ENCODE assay signal across 18 cellular contexts in genomic region chr20:31484001-31484400, GRCh38. TPM values are rescaled to one million over a fixed set of nuclear protein-coding genes. Genes with fewer than 3 reads are reported as not detected.
A peak's percentile ranks its signal among the peaks of the same experiment; 100 is the strongest.
DNase-seq lines count a peak whose midpoint lies in the region; ATAC-seq and TF ChIP-seq lines count a peak whose summit lies in the region.
"Had no signal": no experiment of that assay in that cellular context is flagged by ENCODE, and none has a peak within 500 bp of the region (broad histone marks: within the 10 kb centered on the region; RNA-seq: fewer than 3 reads in every experiment).

No MANE protein-coding gene starts in this region.

- H3K4me1 ChIP-seq in sigmoid colon: peaks cover 0 to 16% (median 8%) of the 10 kb centered on the region in 4 donors

- H3K27me3 ChIP-seq in sigmoid colon: peaks cover 0 to 19% (median 5%) of the 10 kb centered on the region in 3 donors

- TF ChIP-seq EP300 in sigmoid colon (IDR thresholded peaks at IDR 0.05): no peak

- peaks cover 50% of the 10 kb centered on the region for H3K27me3 Mint-ChIP-seq in activated naive CD8-positive, alpha-beta T cell treated with anti-CD3 and anti-CD28 coated beads for 36 hours
- peaks cover 42% of the 10 kb centered on the region for H3K27me3 Mint-ChIP-seq in activated naive CD8-positive, alpha-beta T cell treated with anti-CD3 and anti-CD28 coated beads, Interleukin-2, amount 50 U/mL, for 24 hours

- intact Hi-C loops in sigmoid colon (cut with DNase I): no loop called here

- TF ChIP-seq CTCF in sigmoid colon (IDR thresholded peaks at IDR 0.05): no peak

- H3K27ac ChIP-seq in sigmoid colon: peak overlapping the region; percentile 63 to 79 (median 68)
- H3K27ac ChIP-seq in substantia nigra (ENCODE audit: low read depth, low read length, poor library complexity, severe bottlenecking): no peak overlapping the region
- H3K27ac ChIP-seq: dorsolateral prefrontal cortex had no signal

- no peak overlapping the region for H3K27ac Mint-ChIP-seq in activated naive CD8-positive, alpha-beta T cell treated with anti-CD3 and anti-CD28 coated beads for 36 hours
- H3K27ac Mint-ChIP-seq in activated naive CD8-positive, alpha-beta T cell treated with anti-CD3 and anti-CD28 coated beads, Interleukin-2, amount 50 U/mL, for 24 hours: no peak overlapping the region
- H3K27ac Mint-ChIP-seq: activated CD4-positive, alpha-beta T cell treated with anti-CD3 and anti-CD28 coated beads, Interleukin-2, amount 10 ng/mL, durations not matched to agents 24 days and 14 days; T-helper 2 cell treated with Interferon-gamma antibody and Interleukin-4, amounts not matched to agents 5 μg/mL and 100 μg/mL, for 36 hours had no signal

- no peak overlapping the region for H3K4me3 Mint-ChIP-seq in activated naive CD8-positive, alpha-beta T cell treated with anti-CD3 and anti-CD28 coated beads for 36 hours
- no peak overlapping the region for H3K4me3 Mint-ChIP-seq in activated naive CD8-positive, alpha-beta T cell treated with anti-CD3 and anti-CD28 coated beads, Interleukin-2, amount 50 U/mL, for 24 hours
- H3K4me3 Mint-ChIP-seq: activated CD4-positive, alpha-beta T cell treated with anti-CD3 and anti-CD28 coated beads, Interleukin-2, amount 10 ng/mL, durations not matched to agents 24 days and 14 days; T-helper 2 cell treated with Interferon-gamma antibody and Interleukin-4, amounts not matched to agents 5 μg/mL and 100 μg/mL, for 36 hours had no signal

- H3K9me3 ChIP-seq in sigmoid colon: no peaks in the 10 kb centered on the region

- H3K36me3 Mint-ChIP-seq in activated naive CD8-positive, alpha-beta T cell treated with anti-CD3 and anti-CD28 coated beads for 36 hours: peaks cover 3% of the 10 kb centered on the region
- no peaks in the 10 kb centered on the region for H3K36me3 Mint-ChIP-seq in activated naive CD8-positive, alpha-beta T cell treated with anti-CD3 and anti-CD28 coated beads, Interleukin-2, amount 50 U/mL, for 24 hours (ENCODE audit: low read depth)

- H3K4me3 ChIP-seq in sigmoid colon: no peak overlapping the region
- H3K4me3 ChIP-seq: dorsolateral prefrontal cortex, skin epidermis had no signal

- H3K9me3 Mint-ChIP-seq in activated naive CD8-positive, alpha-beta T cell treated with anti-CD3 and anti-CD28 coated beads for 36 hours: no peaks in the 10 kb centered on the region
- H3K9me3 Mint-ChIP-seq in activated naive CD8-positive, alpha-beta T cell treated with anti-CD3 and anti-CD28 coated beads, Interleukin-2, amount 50 U/mL, for 24 hours: no peaks in the 10 kb centered on the region
- H3K9me3 Mint-ChIP-seq: activated CD4-positive, alpha-beta T cell treated with anti-CD3 and anti-CD28 coated beads, Interleukin-2, amount 10 ng/mL, durations not matched to agents 24 days and 14 days; T-helper 2 cell treated with Interferon-gamma antibody and Interleukin-4, amounts not matched to agents 5 μg/mL and 100 μg/mL, for 36 hours had no signal

- DNase-seq in activated naive CD8-positive, alpha-beta T cell treated with anti-CD3 and anti-CD28 coated beads for 36 hours: peak; percentile 30
- no peak for DNase-seq in activated naive CD8-positive, alpha-beta T cell treated with anti-CD3 and anti-CD28 coated beads, Interleukin-2, amount 50 U/mL, for 24 hours
- peak; percentile 46 to 76 for DNase-seq in NCI-H1930 (lab: John Stamatoyannopoulos, UW)
- peak; percentile 59 to 62 for DNase-seq in erythroblast (lab: John Stamatoyannopoulos, UW)
- no peak for DNase-seq in sigmoid colon
- DNase-seq in substantia nigra (lab: John Stamatoyannopoulos, UW): no peak
- DNase-seq in HEK293T (ENCODE audit: extremely low spot score): no peak
- DNase-seq in T-helper 1 cell: no peak
- DNase-seq: activated CD4-positive, alpha-beta T cell treated with anti-CD3 and anti-CD28 coated beads, Interleukin-2, amount 10 ng/mL, durations not matched to agents 24 days and 14 days; dorsolateral prefrontal cortex; KBM-7; NCI-H1436; NCI-H524 treated with DMSO at 0.1 percent for 48 hours had no signal

- peaks cover 12% of the 10 kb centered on the region for H3K4me1 Mint-ChIP-seq in activated naive CD8-positive, alpha-beta T cell treated with anti-CD3 and anti-CD28 coated beads for 36 hours
- peaks cover 24% of the 10 kb centered on the region for H3K4me1 Mint-ChIP-seq in activated naive CD8-positive, alpha-beta T cell treated with anti-CD3 and anti-CD28 coated beads, Interleukin-2, amount 50 U/mL, for 24 hours

- 45 to 50% methylated on average over 36 of the region's 36 CpGs for WGBS in sigmoid colon, 2 donors

- POLR2A ChIA-PET in HEK293T (lab: Yijun Ruan, JAX): no interaction called here

- TF ChIP-seq POLR2A in erythroblast (IDR thresholded peaks at IDR 0.05; ENCODE audit: low read length) (no peak), sigmoid colon (IDR thresholded peaks at IDR 0.05) (no peak)

- CTCF ChIA-PET in HEK293T (lab: Yijun Ruan, JAX): interaction anchor here (0.8 kb wide), 1 partner anchor 19 kb away, joined by 3 read pairs; no protein-coding TSS in a partner anchor

- ATAC-seq in activated naive CD8-positive, alpha-beta T cell treated with anti-CD3 and anti-CD28 coated beads, Interleukin-2, amount 50 U/mL, for 24 hours: no peak

- H3K36me3 ChIP-seq in sigmoid colon: no peaks in the 10 kb centered on the region

TF ChIP-seq in HEK293T, 16 proteins besides CTCF, POLR2A, EP300 and RAD21:
- TF ChIP-seq TARDBP (IDR thresholded peaks at IDR 0.05) (no peak), BHLHE40 (IDR thresholded peaks at IDR 0.05; ENCODE audit: borderline replicate concordance) (no peak), HDGF (IDR thresholded peaks at IDR 0.05; ENCODE audit: borderline replicate concordance) (no peak), FOXK2 (IDR thresholded peaks at IDR 0.05) (no peak), ELF4 (IDR thresholded peaks at IDR 0.05) (no peak), FOXA1 (IDR thresholded peaks at IDR 0.05) (no peak), CTBP1 (IDR thresholded peaks at IDR 0.05; ENCODE audit: borderline replicate concordance) (no peak), LEF1 (IDR thresholded peaks at IDR 0.05; ENCODE audit: borderline replicate concordance) (no peak), ARNT (IDR thresholded peaks at IDR 0.05) (no peak), SUZ12 (IDR thresholded peaks at IDR 0.05) (no peak), L3MBTL2 (conservative IDR thresholded peaks at IDR 0.05) (no peak), FOXM1 (IDR thresholded peaks at IDR 0.05; ENCODE audit: borderline replicate concordance) (no peak), SP1 (IDR thresholded peaks at IDR 0.05) (no peak), ZNF384 (IDR thresholded peaks at IDR 0.05) (no peak), NFRKB (IDR thresholded peaks at IDR 0.05) (no peak)
- TF ChIP-seq, protein P1, sequence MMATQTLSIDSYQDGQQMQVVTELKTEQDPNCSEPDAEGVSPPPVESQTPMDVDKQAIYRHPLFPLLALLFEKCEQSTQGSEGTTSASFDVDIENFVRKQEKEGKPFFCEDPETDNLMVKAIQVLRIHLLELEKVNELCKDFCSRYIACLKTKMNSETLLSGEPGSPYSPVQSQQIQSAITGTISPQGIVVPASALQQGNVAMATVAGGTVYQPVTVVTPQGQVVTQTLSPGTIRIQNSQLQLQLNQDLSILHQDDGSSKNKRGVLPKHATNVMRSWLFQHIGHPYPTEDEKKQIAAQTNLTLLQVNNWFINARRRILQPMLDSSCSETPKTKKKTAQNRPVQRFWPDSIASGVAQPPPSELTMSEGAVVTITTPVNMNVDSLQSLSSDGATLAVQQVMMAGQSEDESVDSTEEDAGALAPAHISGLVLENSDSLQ (IDR thresholded peaks at IDR 0.05): no peak

RNA-seq across cellular contexts. Expression of gene REM1, which starts 8.9 kb away (rescaled TPM):
- total RNA-seq in activated naive CD8-positive, alpha-beta T cell treated with anti-CD3 and anti-CD28 coated beads for 36 hours: not detected
- total RNA-seq in sigmoid colon: 1 to 10 TPM; 3.8 to 9.3 (median 5.5) TPM
- 1 to 10 TPM in 2 of 3 donors, under 1 TPM in 1; 0.46 to 1.2 (median 1.2) TPM for polyA plus RNA-seq in sigmoid colon
- total RNA-seq: activated CD4-positive, alpha-beta T cell treated with anti-CD3 and anti-CD28 coated beads, Interleukin-2, amount 10 ng/mL, durations not matched to agents 24 days and 14 days; H4 had no signal
- polyA plus RNA-seq: neural cell had no signal

RNA-seq across cellular contexts. Expression of gene DEFB124, which starts 9.1 kb away (rescaled TPM):
- not detected for total RNA-seq in activated naive CD8-positive, alpha-beta T cell treated with anti-CD3 and anti-CD28 coated beads for 36 hours
- total RNA-seq in sigmoid colon: not detected
- polyA plus RNA-seq in sigmoid colon: not detected
- total RNA-seq: activated CD4-positive, alpha-beta T cell treated with anti-CD3 and anti-CD28 coated beads, Interleukin-2, amount 10 ng/mL, durations not matched to agents 24 days and 14 days; dorsolateral prefrontal cortex; H4; subcutaneous adipose tissue had no signal
- polyA plus RNA-seq: neural cell had no signal

RNA-seq across cellular contexts. Expression of gene HM13, which starts 30.2 kb away (rescaled TPM):
- total RNA-seq in activated naive CD8-positive, alpha-beta T cell treated with anti-CD3 and anti-CD28 coated beads for 36 hours: 100 to 1,000 TPM; 137 to 142 TPM
- total RNA-seq in sigmoid colon: 10 to 100 TPM; 34.8 to 64.3 (median 38.4) TPM
- polyA plus RNA-seq in sigmoid colon: 100 to 1,000 TPM in 2 of 3 donors, 10 to 100 TPM in 1; 62.5 to 304 (median 188) TPM

RNA-seq across cellular contexts. Expression of gene DEFB123, which starts 43.6 kb away (rescaled TPM):
- not detected for total RNA-seq in activated naive CD8-positive, alpha-beta T cell treated with anti-CD3 and anti-CD28 coated beads for 36 hours
- not detected for total RNA-seq in sigmoid colon
- not detected for polyA plus RNA-seq in sigmoid colon
- total RNA-seq: activated CD4-positive, alpha-beta T cell treated with anti-CD3 and anti-CD28 coated beads, Interleukin-2, amount 10 ng/mL, durations not matched to agents 24 days and 14 days; dorsolateral prefrontal cortex; H4; subcutaneous adipose tissue had no signal
- polyA plus RNA-seq: neural cell had no signal

Comparison
In these comparisons a context has a peak if more than half of its experiments do, and no peak if none do; other contexts are left out.
1. DNase-seq: peak in activated naive CD8-positive, alpha-beta T cell treated with anti-CD3 and anti-CD28 coated beads for 36 hours (single experiment), NCI-H1930 (2 of 2) and erythroblast (2 of 2); none in activated naive CD8-positive, alpha-beta T cell treated with anti-CD3 and anti-CD28 coated beads, Interleukin-2, amount 50 U/mL, for 24 hours (single experiment), sigmoid colon (single experiment), substantia nigra (0 of 49), HEK293T (single experiment) and T-helper 1 cell (0 of 5).
2. RNA of gene REM1, which starts 8.9 kb away (total RNA-seq): 3.8 to 9.3 TPM in sigmoid colon; not detected in activated naive CD8-positive, alpha-beta T cell treated with anti-CD3 and anti-CD28 coated beads for 36 hours; every median in the first group is over 4 times any median in the second.